In genomic region chr5:112186401-112186990, GRCh38 we compare ENCODE assay signal across 8 cellular contexts.
DNase-seq lines count a peak whose midpoint lies in the region; ATAC-seq and TF ChIP-seq lines count a peak whose summit lies in the region.

No MANE protein-coding gene starts in this region.

- peak; percentile 60 for TF ChIP-seq CTCF in astrocyte of the cerebellum (IDR thresholded peaks at IDR 0.05; ENCODE audit: low read depth, low read length, missing control alignments)

- no peak overlapping the region for H3K4me3 ChIP-seq in astrocyte of the cerebellum (ENCODE audit: low read depth, low read length)

- ATAC-seq in HG03457 (IDR thresholded peaks at IDR 0.05; ENCODE audit: unreplicated experiment) = no peak

- in situ Hi-C loops in astrocyte of the cerebellum (cut with HindIII; ENCODE audit: low sequenced_read_pairs) = no loop called here

- DNase-seq in stimulated activated CD4-positive, alpha-beta T cell treated with anti-CD3 and anti-CD28 coated beads, Interleukin-4, amount 100 ng/mL, for 24 hours = peak; percentile 30
- no peak for DNase-seq in stimulated activated CD4-positive, alpha-beta T cell treated with anti-CD3 and anti-CD28 coated beads, Interleukin-4, amount 100 ng/mL, for 1 hour
- DNase-seq in MV-4-11 (lab: John Stamatoyannopoulos, UW) (peak; percentile 40), astrocyte of the cerebellum (ENCODE audit: low read depth) (peak; percentile 16), left kidney (ENCODE audit: low read depth, low spot score) (peak; percentile 69), NCI-H1930 (lab: John Stamatoyannopoulos, UW) (no peak)
- DNase-seq in central memory CD4-positive, alpha-beta T cell = no peak

Comparison
In these comparisons a context has a peak if more than half of its experiments do, and no peak if none do; other contexts are left out.
1. DNase-seq: peak in stimulated activated CD4-positive, alpha-beta T cell treated with anti-CD3 and anti-CD28 coated beads, Interleukin-4, amount 100 ng/mL, for 24 hours (single experiment), MV-4-11 (single experiment), astrocyte of the cerebellum (single experiment) and left kidney (single experiment); none in stimulated activated CD4-positive, alpha-beta T cell treated with anti-CD3 and anti-CD28 coated beads, Interleukin-4, amount 100 ng/mL, for 1 hour (single experiment), central memory CD4-positive, alpha-beta T cell (single experiment) and NCI-H1930 (0 of 2).